In genomic region chr11:9664276-9665171, GRCh38 we compare ENCODE assay signal across 1 cellular context.
TF ChIP-seq lines count a peak whose summit lies in the region.

No MANE protein-coding gene starts in this region.

TF ChIP-seq in K562, 482 proteins besides CTCF, POLR2A, EP300 and RAD21 (continued from another document):
- TF ChIP-seq CEBPZ (IDR thresholded peaks at IDR 0.05; ENCODE audit: borderline replicate concordance, low read depth, low read length) = no peak
TF ChIP-seq in K562: peak in this region for 4.
